12 cellular contexts compared by ENCODE assay signal in genomic region chr18:50870138-50870845, GRCh38. TPM values are rescaled to one million over a fixed set of nuclear protein-coding genes. Genes with fewer than 3 reads are reported as not detected.
DNase-seq lines count a peak whose midpoint lies in the region; ATAC-seq and TF ChIP-seq lines count a peak whose summit lies in the region.
"Had no signal": no experiment of that assay in that cellular context is flagged by ENCODE, and none has a peak within 500 bp of the region (broad histone marks: within the 10 kb centered on the region; RNA-seq: fewer than 3 reads in every experiment).

No MANE protein-coding gene starts in this region.

- H3K4me1 Mint-ChIP-seq in T-helper 17 cell = no peaks in the 10 kb centered on the region
- H3K4me1 Mint-ChIP-seq in activated CD4-positive, alpha-beta memory T cell treated with anti-CD3 and anti-CD28 coated beads, Interleukin-2, amount 10 ng/mL, durations not matched to agents 7 days and 5 days = no peaks in the 10 kb centered on the region
- H3K4me1 Mint-ChIP-seq: naive thymus-derived CD4-positive, alpha-beta T cell had no signal

- no peaks in the 10 kb centered on the region for H3K4me1 ChIP-seq in colonic mucosa
- H3K4me1 ChIP-seq in mesenchymal stem cell (ENCODE audit: control insufficient read depth, insufficient read depth, low read depth, low read length) = peaks cover 1% of the 10 kb centered on the region

- no peak overlapping the region for H2BK120ac ChIP-seq in mesenchymal stem cell (ENCODE audit: low read depth, low read length)

- no peaks in the 10 kb centered on the region for H3K27me3 ChIP-seq in colonic mucosa
- H3K27me3 ChIP-seq in mesenchymal stem cell (ENCODE audit: control insufficient read depth in 1 of 2, insufficient read depth in 1 of 2, low read length in 2 of 2) = no peaks in the 10 kb centered on the region
- H3K27me3 ChIP-seq: stomach had no signal

- no peak overlapping the region for H2BK12ac ChIP-seq in mesenchymal stem cell (ENCODE audit: low read length in 2 of 2)

- no peak for TF ChIP-seq CTCF in colonic mucosa (IDR thresholded peaks at IDR 0.05)

- no peaks in the 10 kb centered on the region for H3K9me3 ChIP-seq in colonic mucosa
- no peaks in the 10 kb centered on the region for H3K9me3 ChIP-seq in mesenchymal stem cell (ENCODE audit: control insufficient read depth, low read length)
- H3K9me3 ChIP-seq in T-helper 17 cell (ENCODE audit: control insufficient read depth, low read length, poor library complexity, severe bottlenecking) = no peaks in the 10 kb centered on the region
- H3K9me3 ChIP-seq: stomach had no signal

- H3K27ac Mint-ChIP-seq in T-helper 17 cell = no peak overlapping the region
- H3K27ac Mint-ChIP-seq in activated CD4-positive, alpha-beta memory T cell treated with anti-CD3 and anti-CD28 coated beads, Interleukin-2, amount 10 ng/mL, durations not matched to agents 7 days and 5 days = no peak overlapping the region
- H3K27ac Mint-ChIP-seq: naive thymus-derived CD4-positive, alpha-beta T cell had no signal

- no peak overlapping the region for H2BK15ac ChIP-seq in mesenchymal stem cell (ENCODE audit: low read depth, poor library complexity, severe bottlenecking)

- no peak overlapping the region for H2BK5ac ChIP-seq in mesenchymal stem cell (ENCODE audit: low read depth, low read length, poor library complexity, severe bottlenecking)

- no peak overlapping the region for H3K4ac ChIP-seq in mesenchymal stem cell (ENCODE audit: low read depth in 1 of 2, low read length in 2 of 2)

- no peak overlapping the region for H3K4me3 Mint-ChIP-seq in T-helper 17 cell
- H3K4me3 Mint-ChIP-seq in activated CD4-positive, alpha-beta memory T cell treated with anti-CD3 and anti-CD28 coated beads, Interleukin-2, amount 10 ng/mL, durations not matched to agents 7 days and 5 days = no peak overlapping the region
- H3K4me3 Mint-ChIP-seq: activated T-cell treated with anti-CD3 and anti-CD28 coated beads, Interleukin-2, amount 50 U/mL, for 4 hours; naive thymus-derived CD4-positive, alpha-beta T cell had no signal

- no peak overlapping the region for H3K4me3 ChIP-seq in colonic mucosa
- no peak overlapping the region for H3K4me3 ChIP-seq in mesenchymal stem cell (ENCODE audit: insufficient read depth in 1 of 2, low read depth in 1 of 2, low read length in 2 of 2)
- H3K4me3 ChIP-seq: stomach had no signal

- POLR2A ChIA-PET in activated CD4-positive, alpha-beta memory T cell treated with anti-CD3 and anti-CD28 coated beads, Interleukin-2, amount 10 ng/mL, durations not matched to agents 7 days and 5 days (lab: Charles Lee) = interaction anchor here (1.1 to 2.2 kb wide), 2 partner anchors 8 to 160 kb away, joined by 3 to 8 read pairs; partner anchors contain the start of genes ME2 and SMAD4

- DNase-seq in DMS79 treated with DMSO at 0.1 percent for 48 hours (lab: John Stamatoyannopoulos, UW) = peak; percentile 65
- peak; percentile 72 for DNase-seq in NCI-H226
- no peak for DNase-seq in colonic mucosa
- DNase-seq in mesenchymal stem cell = peak; percentile 35
- DNase-seq in T-helper 17 cell = no peak
- no peak for DNase-seq in activated CD4-positive, alpha-beta T cell treated with anti-CD3 and anti-CD28 coated beads for 4 hours
- DNase-seq in activated CD4-positive, alpha-beta memory T cell treated with anti-CD3 and anti-CD28 coated beads, Interleukin-2, amount 10 ng/mL, durations not matched to agents 7 days and 5 days = no peak
- DNase-seq: activated T-cell treated with anti-CD3 and anti-CD28 coated beads, Interleukin-2, amount 50 U/mL, for 4 hours; hypothalamus; naive thymus-derived CD4-positive, alpha-beta T cell; stomach had no signal

- no peak overlapping the region for H2AK5ac ChIP-seq in mesenchymal stem cell (ENCODE audit: low read length, severe bottlenecking)

- WGBS in mesenchymal stem cell = 58% methylated on average over 7 of the region's 7 CpGs

- H3K9ac ChIP-seq in colonic mucosa (ENCODE audit: low read depth in 2 of 2, low read length in 2 of 2) (no peak overlapping the region), mesenchymal stem cell (ENCODE audit: low read length) (no peak overlapping the region)

- H4K8ac ChIP-seq in mesenchymal stem cell (ENCODE audit: low read length) = no peak overlapping the region

- H3K23ac ChIP-seq in mesenchymal stem cell (ENCODE audit: low read length in 2 of 2) = no peak overlapping the region

- peak overlapping the region; percentile 6 for H3K27ac ChIP-seq in colonic mucosa
- H3K27ac ChIP-seq in mesenchymal stem cell (ENCODE audit: low read length, poor library complexity, severe bottlenecking) = peak overlapping the region; percentile 40

- peaks cover 12% of the 10 kb centered on the region for H3K27me3 Mint-ChIP-seq in T-helper 17 cell
- H3K27me3 Mint-ChIP-seq in activated CD4-positive, alpha-beta memory T cell treated with anti-CD3 and anti-CD28 coated beads, Interleukin-2, amount 10 ng/mL, durations not matched to agents 7 days and 5 days = peaks cover 2% of the 10 kb centered on the region

- ATAC-seq in T-helper 17 cell (no peak), HG02981 (IDR thresholded peaks at IDR 0.05; ENCODE audit: unreplicated experiment) (no peak)
- ATAC-seq: activated T-cell treated with anti-CD3 and anti-CD28 coated beads, Interleukin-2, amount 50 U/mL, for 4 hours; naive thymus-derived CD4-positive, alpha-beta T cell had no signal

- H3K36me3 ChIP-seq in colonic mucosa = no peaks in the 10 kb centered on the region
- H3K36me3 ChIP-seq in mesenchymal stem cell (ENCODE audit: control insufficient read depth in 1 of 2, insufficient read depth in 2 of 2, low read depth in 1 of 2, low read length in 2 of 2) = no peaks in the 10 kb centered on the region
- H3K36me3 ChIP-seq: stomach had no signal

- intact Hi-C loops in colonic mucosa (cut with DNase I) = loop anchor here (5.0 kb wide), 1 partner anchor 48 kb away; the partner anchor contains the start of gene MRO

- no peak overlapping the region for H2AFZ ChIP-seq in mesenchymal stem cell (ENCODE audit: low read depth, low read length)

- no peak overlapping the region for H3K18ac ChIP-seq in mesenchymal stem cell (ENCODE audit: low read depth in 1 of 2, low read length in 2 of 2)

- no peak overlapping the region for H3K14ac ChIP-seq in mesenchymal stem cell (ENCODE audit: low read length in 2 of 2)

- no peaks in the 10 kb centered on the region for H3K79me1 ChIP-seq in mesenchymal stem cell (replicated peaks; ENCODE audit: low read length, poor library complexity, severe bottlenecking)

- H4K91ac ChIP-seq in mesenchymal stem cell (ENCODE audit: low read length) = no peak overlapping the region

- H3K36me3 Mint-ChIP-seq in T-helper 17 cell (ENCODE audit: low read depth) = no peaks in the 10 kb centered on the region
- no peaks in the 10 kb centered on the region for H3K36me3 Mint-ChIP-seq in activated CD4-positive, alpha-beta memory T cell treated with anti-CD3 and anti-CD28 coated beads, Interleukin-2, amount 10 ng/mL, durations not matched to agents 7 days and 5 days (ENCODE audit: low read depth)
- H3K36me3 Mint-ChIP-seq: naive thymus-derived CD4-positive, alpha-beta T cell had no signal

- CTCF ChIA-PET in activated CD4-positive, alpha-beta memory T cell treated with anti-CD3 and anti-CD28 coated beads, Interleukin-2, amount 10 ng/mL, durations not matched to agents 7 days and 5 days (lab: Charles Lee) = interaction anchor here (1.3 kb wide), 1 partner anchor 36 kb away, joined by 4 read pairs; no protein-coding TSS in a partner anchor

- H3K4me2 ChIP-seq in mesenchymal stem cell (ENCODE audit: low read length, poor library complexity, severe bottlenecking) = no peak overlapping the region

- H3K9me3 Mint-ChIP-seq in activated CD4-positive, alpha-beta memory T cell treated with anti-CD3 and anti-CD28 coated beads, Interleukin-2, amount 10 ng/mL, durations not matched to agents 7 days and 5 days = no peaks in the 10 kb centered on the region
- H3K9me3 Mint-ChIP-seq: activated T-cell treated with anti-CD3 and anti-CD28 coated beads, Interleukin-2, amount 50 U/mL, for 4 hours; naive thymus-derived CD4-positive, alpha-beta T cell had no signal

RNA-seq across cellular contexts. Expression of gene ME2, which starts 8.6 kb away (rescaled TPM):
- total RNA-seq in colonic mucosa = 10 to 100 TPM; 59.4 to 76.5 TPM
- polyA plus RNA-seq in mesenchymal stem cell (2013, experiment 1 of 2) = 23.3 TPM
- polyA plus RNA-seq in mesenchymal stem cell (2013, experiment 2 of 2) = 23.9 TPM
- total RNA-seq in T-helper 17 cell = 10 to 100 TPM; 26.7 to 34.2 TPM
- 10 to 100 TPM; 71.8 to 73.6 TPM for total RNA-seq in activated CD4-positive, alpha-beta memory T cell treated with anti-CD3 and anti-CD28 coated beads, Interleukin-2, amount 10 ng/mL, durations not matched to agents 7 days and 5 days

RNA-seq across cellular contexts. Expression of gene MRO, which starts 50.5 kb away (rescaled TPM):
- total RNA-seq in colonic mucosa (under 1 TPM; 0.05 to 0.21 TPM), T-helper 17 cell (not detected)
- not detected for polyA plus RNA-seq in mesenchymal stem cell (2013, experiment 1 of 2)
- polyA plus RNA-seq in mesenchymal stem cell (2013, experiment 2 of 2) = 0.10 TPM
- not detected for total RNA-seq in activated CD4-positive, alpha-beta memory T cell treated with anti-CD3 and anti-CD28 coated beads, Interleukin-2, amount 10 ng/mL, durations not matched to agents 7 days and 5 days
- total RNA-seq: activated T-cell treated with anti-CD3 and anti-CD28 coated beads, Interleukin-2, amount 50 U/mL, for 4 hours; naive thymus-derived CD4-positive, alpha-beta T cell had no signal
- polyA plus RNA-seq: naive thymus-derived CD4-positive, alpha-beta T cell had no signal

Comparison
In these comparisons a context has a peak if more than half of its experiments do, and no peak if none do; other contexts are left out.
1. DNase-seq: peak in DMS79 treated with DMSO at 0.1 percent for 48 hours (single experiment), NCI-H226 (single experiment) and mesenchymal stem cell (single experiment); none in colonic mucosa (single experiment), T-helper 17 cell (0 of 3), activated CD4-positive, alpha-beta T cell treated with anti-CD3 and anti-CD28 coated beads for 4 hours (0 of 2) and activated CD4-positive, alpha-beta memory T cell treated with anti-CD3 and anti-CD28 coated beads, Interleukin-2, amount 10 ng/mL, durations not matched to agents 7 days and 5 days (single experiment).